In genomic region chr6:82894653-82895259, GRCh38 we compare ENCODE assay signal across 21 cellular contexts.
"Had no signal": no experiment of that assay in that cellular context is flagged by ENCODE, and none has a peak within 500 bp of the region (broad histone marks: within the 10 kb centered on the region; RNA-seq: fewer than 3 reads in every experiment).

No MANE protein-coding gene starts in this region.

- DNase-seq: colonic mucosa; dermis blood vessel endothelial cell; endodermal cell; erythroblast; foreskin melanocyte; heart left ventricle; hippocampal formation; left colon; mesendoderm; naive B cell; sigmoid colon; stimulated activated CD4-positive, alpha-beta T cell treated with anti-CD3 and anti-CD28 coated beads, Interleukin-2, amount 100 ng/mL, for 24 hours; stimulated activated CD4-positive, alpha-beta T cell treated with anti-CD3 and anti-CD28 coated beads, Interleukin-4, amount 100 ng/mL, for 4 hours; stimulated activated naive B cell treated with anti-CD40 and anti-IgM and Interleukin-4, amounts not matched to agents 10 μg/mL and 1 μg/mL and 100 μg/mL, for 72 hours; stimulated activated naive CD8-positive, alpha-beta T cell treated with anti-CD3 and anti-CD28 coated beads, Interleukin-15, amount 100 ng/mL, for 72 hours; transverse colon had no signal

- H3K9me3 Mint-ChIP-seq: stimulated activated naive CD8-positive, alpha-beta T cell treated with anti-CD3 and anti-CD28 coated beads, Interleukin-15, amount 100 ng/mL, for 72 hours had no signal

- H3K27ac Mint-ChIP-seq: endodermal cell; nephron; stimulated activated naive B cell treated with anti-CD40 and anti-IgM and Interleukin-4, amounts not matched to agents 10 μg/mL and 1 μg/mL and 100 μg/mL, for 72 hours; stimulated activated naive CD8-positive, alpha-beta T cell treated with anti-CD3 and anti-CD28 coated beads, Interleukin-15, amount 100 ng/mL, for 72 hours had no signal

- H3K9me3 ChIP-seq: colonic mucosa, heart left ventricle, neutrophil, sigmoid colon, thoracic aorta, transverse colon had no signal

- FAIRE-seq: endothelial cell of umbilical vein had no signal

- H3K27me3 ChIP-seq: colonic mucosa, heart left ventricle, neutrophil, sigmoid colon, transverse colon had no signal

- ATAC-seq: heart left ventricle; left colon; stimulated activated naive B cell treated with anti-CD40 and anti-IgM and Interleukin-4, amounts not matched to agents 10 μg/mL and 1 μg/mL and 100 μg/mL, for 72 hours; stimulated activated naive CD8-positive, alpha-beta T cell treated with anti-CD3 and anti-CD28 coated beads, Interleukin-15, amount 100 ng/mL, for 72 hours had no signal

- H3K4me1 ChIP-seq: colonic mucosa, heart left ventricle, sigmoid colon, transverse colon had no signal

- H3K27ac ChIP-seq: colonic mucosa, heart left ventricle, neutrophil, sigmoid colon, skin epidermis, thoracic aorta, transverse colon had no signal

- H3K4me3 Mint-ChIP-seq: endodermal cell; naive B cell; nephron; stimulated activated naive B cell treated with anti-CD40 and anti-IgM and Interleukin-4, amounts not matched to agents 10 μg/mL and 1 μg/mL and 100 μg/mL, for 72 hours; stimulated activated naive CD8-positive, alpha-beta T cell treated with anti-CD3 and anti-CD28 coated beads, Interleukin-15, amount 100 ng/mL, for 72 hours had no signal

- H3K36me3 ChIP-seq: colonic mucosa, heart left ventricle, neutrophil, sigmoid colon, transverse colon had no signal

- H3K27me3 Mint-ChIP-seq: naive B cell; stimulated activated naive B cell treated with anti-CD40 and anti-IgM and Interleukin-4, amounts not matched to agents 10 μg/mL and 1 μg/mL and 100 μg/mL, for 72 hours; stimulated activated naive CD8-positive, alpha-beta T cell treated with anti-CD3 and anti-CD28 coated beads, Interleukin-15, amount 100 ng/mL, for 72 hours had no signal

- H3K4me1 Mint-ChIP-seq: naive B cell; stimulated activated naive B cell treated with anti-CD40 and anti-IgM and Interleukin-4, amounts not matched to agents 10 μg/mL and 1 μg/mL and 100 μg/mL, for 72 hours; stimulated activated naive CD8-positive, alpha-beta T cell treated with anti-CD3 and anti-CD28 coated beads, Interleukin-15, amount 100 ng/mL, for 72 hours had no signal

- H3K4me3 ChIP-seq: colonic mucosa, heart left ventricle, sigmoid colon, skin epidermis, thoracic aorta, transverse colon had no signal
